24 cellular contexts compared by ENCODE assay signal in genomic region chr9:14136646-14137370, GRCh38.
A peak's percentile ranks its signal among the peaks of the same experiment; 100 is the strongest.
DNase-seq lines count a peak whose midpoint lies in the region; ATAC-seq and TF ChIP-seq lines count a peak whose summit lies in the region.
"Had no signal": no experiment of that assay in that cellular context is flagged by ENCODE, and none has a peak within 500 bp of the region (broad histone marks: within the 10 kb centered on the region; RNA-seq: fewer than 3 reads in every experiment).

No MANE protein-coding gene starts in this region.

- H3K4me3 ChIP-seq in HEK293 (ENCODE audit: low read depth, low read length) (no peak overlapping the region), heart left ventricle (no peak overlapping the region)
- H3K4me3 ChIP-seq: esophagus squamous epithelium, spleen had no signal

- no peak for TF ChIP-seq CTCF in 22Rv1 (IDR thresholded peaks at IDR 0.05)
- no peak for TF ChIP-seq CTCF in HEK293 (tag by site-specific recombination; IDR thresholded peaks at IDR 0.05)
- no peak for TF ChIP-seq CTCF in foreskin keratinocyte (conservative IDR thresholded peaks at IDR 0.05)
- no peak for TF ChIP-seq CTCF in natural killer cell (IDR thresholded peaks at IDR 0.05)
- TF ChIP-seq CTCF in heart left ventricle (IDR thresholded peaks at IDR 0.05): no peak

- H3K9me3 Mint-ChIP-seq in natural killer cell: no peaks in the 10 kb centered on the region
- H3K9me3 Mint-ChIP-seq: activated T-helper 1 cell treated with anti-CD3 and anti-CD28 coated beads, Interleukin-12 subunit alpha, Interleukin-12 subunit beta, Interleukin-2, Interleukin-4 antibody, amounts not matched to agents 30 ng/mL and 10 ng/mL and 1 ng/mL, durations not matched to agents 14 hours and 24 hours and 36 hours; T-cell had no signal

- no peak overlapping the region for H3K27ac Mint-ChIP-seq in natural killer cell
- H3K27ac Mint-ChIP-seq: activated naive CD8-positive, alpha-beta T cell; activated T-helper 1 cell treated with anti-CD3 and anti-CD28 coated beads, Interleukin-12 subunit alpha, Interleukin-12 subunit beta, Interleukin-2, Interleukin-4 antibody, amounts not matched to agents 30 ng/mL and 10 ng/mL and 1 ng/mL, durations not matched to agents 14 hours and 24 hours and 36 hours; CD14-positive monocyte; T-cell had no signal

- POLR2A ChIA-PET in HEK293 (lab: Yijun Ruan, JAX): no interaction called here

- DNase-seq in NCI-H748 treated with DMSO at 0.1 percent for 48 hours (lab: John Stamatoyannopoulos, UW) (peak; percentile 62), foreskin keratinocyte (peak; percentile 49 to 68), UCSD-AML1 (lab: John Stamatoyannopoulos, UW; ENCODE audit: unreplicated experiment) (no peak), natural killer cell (no peak), heart left ventricle (no peak)
- DNase-seq: activated CD4-positive, alpha-beta T cell treated with anti-CD3 and anti-CD28 coated beads for 4 hours; effector memory CD4-positive, alpha-beta T cell; esophagus squamous epithelium; kidney glomerular epithelial cell; MV-4-11; NCI-H2107; NCI-H524 treated with DMSO at 0.1 percent for 48 hours; spleen; stimulated activated CD4-positive, alpha-beta T cell treated with anti-CD3 and anti-CD28 coated beads, Interleukin-4, amount 100 ng/mL, for 1 hour; stimulated activated naive CD4-positive, alpha-beta T cell; T-cell had no signal

- peaks cover 8% of the 10 kb centered on the region; the same call in 1 of the 2 replicates for H3K4me1 ChIP-seq in HEK293 (ENCODE audit: control insufficient read depth, insufficient read depth, low read length)
- H3K4me1 ChIP-seq in foreskin keratinocyte: peaks cover 30% of the 10 kb centered on the region
- H3K4me1 ChIP-seq in heart left ventricle: peaks cover 0 to 41% (median 11%) of the 10 kb centered on the region in 12 donors
- H3K4me1 ChIP-seq: spleen had no signal

- no peaks in the 10 kb centered on the region for H3K36me3 Mint-ChIP-seq in natural killer cell
- H3K36me3 Mint-ChIP-seq: activated naive CD8-positive, alpha-beta T cell; CD14-positive monocyte; T-cell had no signal

- ATAC-seq in foreskin keratinocyte (peak; percentile 84), natural killer cell (no peak), GM21515 (IDR thresholded peaks at IDR 0.05; ENCODE audit: unreplicated experiment) (no peak), heart left ventricle (no peak)
- ATAC-seq: HCT116, T-cell had no signal

- H3K27ac ChIP-seq in 22Rv1 (0 out of 2 replicates have a peak overlapping the region, but pooled peaks have one; percentile 2), HEK293 (ENCODE audit: extremely low read depth, low read depth, low read length) (no peak overlapping the region), foreskin keratinocyte (no peak overlapping the region), heart left ventricle (no peak overlapping the region)
- H3K27ac ChIP-seq: esophagus squamous epithelium, neutrophil, spleen had no signal

- TF ChIP-seq POLR2A in heart left ventricle (IDR thresholded peaks at IDR 0.05): no peak

- H3K27me3 ChIP-seq in foreskin keratinocyte (no peaks in the 10 kb centered on the region), heart left ventricle (no peaks in the 10 kb centered on the region)
- H3K27me3 ChIP-seq: esophagus squamous epithelium, neutrophil, spleen had no signal

- WGBS in heart left ventricle, 4 donors: 91 to 97% (median 95%) methylated on average over 3 of the region's 3 CpGs

- no peaks in the 10 kb centered on the region for H3K27me3 Mint-ChIP-seq in natural killer cell (ENCODE audit: low read depth in 2 of 2)
- H3K27me3 Mint-ChIP-seq: activated naive CD8-positive, alpha-beta T cell; T-cell had no signal

- no peaks in the 10 kb centered on the region for H3K9me3 ChIP-seq in HEK293 (ENCODE audit: control insufficient read depth, insufficient read depth, low read depth, low read length)
- H3K9me3 ChIP-seq in heart left ventricle: peaks cover 0 to under 1% (median 0%) of the 10 kb centered on the region in 12 donors
- H3K9me3 ChIP-seq: esophagus squamous epithelium, neutrophil, spleen had no signal

- no peaks in the 10 kb centered on the region for H3K4me1 Mint-ChIP-seq in natural killer cell
- H3K4me1 Mint-ChIP-seq: CD14-positive monocyte, T-cell had no signal

- intact Hi-C loops in natural killer cell (cut with micrococcal nuclease) (no loop called here), heart left ventricle (cut with DNase I) (loop anchor here in 1 of 10 donors (10.0 kb wide), 1 partner anchor 712 kb away; no protein-coding TSS in a partner anchor)

- H3K4me3 Mint-ChIP-seq in natural killer cell: no peak overlapping the region
- H3K4me3 Mint-ChIP-seq: activated naive CD8-positive, alpha-beta T cell; activated T-helper 1 cell treated with anti-CD3 and anti-CD28 coated beads, Interleukin-12 subunit alpha, Interleukin-12 subunit beta, Interleukin-2, Interleukin-4 antibody, amounts not matched to agents 30 ng/mL and 10 ng/mL and 1 ng/mL, durations not matched to agents 14 hours and 24 hours and 36 hours; CD14-positive monocyte; T-cell had no signal

- CTCF ChIA-PET in HEK293 (lab: Yijun Ruan, JAX): no interaction called here

- H3K36me3 ChIP-seq in HEK293 (ENCODE audit: control insufficient read depth in 2 of 2, insufficient read depth in 1 of 2, low read length in 2 of 2) (no peaks in the 10 kb centered on the region), heart left ventricle (peaks cover 0 to 27% (median 0%) of the 10 kb centered on the region in 9 donors)
- H3K36me3 ChIP-seq: esophagus squamous epithelium, neutrophil, spleen had no signal

TF ChIP-seq in HEK293, 187 proteins besides CTCF, POLR2A, EP300 and RAD21 (continues in another document):
- TF ChIP-seq ZIC2 (tag by site-specific recombination; IDR thresholded peaks at IDR 0.05) (no peak), KLF8 (tag by site-specific recombination; IDR thresholded peaks at IDR 0.05) (peak; percentile 41; the same call in 1 of the 2 replicates), ZNF211 (tag by site-specific recombination; IDR thresholded peaks at IDR 0.05; ENCODE audit: low read depth) (no peak), ZNF624 (tag by site-specific recombination; IDR thresholded peaks at IDR 0.05) (no peak), ZNF423 (tag by site-specific recombination; IDR thresholded peaks at IDR 0.05) (no peak), KLF7 (tag by site-specific recombination; IDR thresholded peaks at IDR 0.05; ENCODE audit: borderline replicate concordance) (no peak), ELK4 (IDR thresholded peaks at IDR 0.05; ENCODE audit: borderline replicate concordance, low read depth, low read length) (no peak), ZNF658 (tag by site-specific recombination; IDR thresholded peaks at IDR 0.05) (no peak), TRIM28 (IDR thresholded peaks at IDR 0.05; ENCODE audit: borderline replicate concordance, low read length) (no peak), ZNF791 (tag by site-specific recombination; IDR thresholded peaks at IDR 0.05) (no peak), ZNF548 (tag by site-specific recombination; IDR thresholded peaks at IDR 0.05) (no peak), PRDM4 (tag by site-specific recombination; IDR thresholded peaks at IDR 0.05) (peak; percentile 45; the same call in 1 of the 2 replicates), ZNF366 (tag by site-specific recombination; conservative IDR thresholded peaks at IDR 0.05) (peak; percentile 83), ZSCAN5A (tag by site-specific recombination; IDR thresholded peaks at IDR 0.05) (no peak), GLI4 (tag by site-specific recombination; IDR thresholded peaks at IDR 0.05) (no peak), ZNF140 (tag by site-specific recombination; IDR thresholded peaks at IDR 0.05) (no peak), ZBTB8A (tag by site-specific recombination; IDR thresholded peaks at IDR 0.05) (no peak)

Comparison
In these comparisons a context has a peak if more than half of its experiments do, and no peak if none do; other contexts are left out.
1. DNase-seq: peak in NCI-H748 treated with DMSO at 0.1 percent for 48 hours (single experiment) and foreskin keratinocyte (2 of 2); none in UCSD-AML1 (single experiment), natural killer cell (single experiment) and heart left ventricle (0 of 5).